Comparison of ENCODE assay signal across 1 cellular context in genomic region chr20:32565735-32566032, GRCh38.
TF ChIP-seq lines count a peak whose summit lies in the region.

No MANE protein-coding gene starts in this region.

TF ChIP-seq in HepG2, 621 proteins besides CTCF, POLR2A, EP300 and RAD21:
- TF ChIP-seq MEF2D (CRISPR knock-in tag; IDR thresholded peaks at IDR 0.05): no peak
- TF ChIP-seq RBAK (CRISPR knock-in tag; IDR thresholded peaks at IDR 0.05): no peak
- no peak for TF ChIP-seq AFF4 (CRISPR knock-in tag; IDR thresholded peaks at IDR 0.05)
- peak; percentile 88 for TF ChIP-seq ZNF121 (CRISPR knock-in tag; IDR thresholded peaks at IDR 0.05)
- no peak for TF ChIP-seq ZC3H4 (CRISPR knock-in tag; IDR thresholded peaks at IDR 0.05; ENCODE audit: borderline replicate concordance)
- 0 out of 2 replicates have a peak, but pooled peaks have one; percentile 6 for TF ChIP-seq ZIK1 (CRISPR knock-in tag; IDR thresholded peaks at IDR 0.05; ENCODE audit: borderline replicate concordance, low read depth)
- no peak for TF ChIP-seq MAFF (IDR thresholded peaks at IDR 0.05; ENCODE audit: low read depth, low read length)
- TF ChIP-seq ZNF749 (CRISPR knock-in tag; IDR thresholded peaks at IDR 0.05; ENCODE audit: borderline replicate concordance): no peak
- no peak for TF ChIP-seq HNF4G (IDR thresholded peaks at IDR 0.05; ENCODE audit: borderline replicate concordance, low read depth, low read length)
- TF ChIP-seq HNF4G (CRISPR knock-in tag; IDR thresholded peaks at IDR 0.05; ENCODE audit: borderline replicate concordance, low read depth): no peak
- no peak for TF ChIP-seq ZNF367 (CRISPR knock-in tag; IDR thresholded peaks at IDR 0.05; ENCODE audit: borderline replicate concordance)
- TF ChIP-seq ZBTB2 (CRISPR knock-in tag; IDR thresholded peaks at IDR 0.05; ENCODE audit: low read depth): no peak
- no peak for TF ChIP-seq ZNF431 (CRISPR knock-in tag; IDR thresholded peaks at IDR 0.05; ENCODE audit: borderline replicate concordance, low read depth)
- 0 out of 2 replicates have a peak, but pooled peaks have one; percentile 0 for TF ChIP-seq ETV6 (CRISPR knock-in tag; conservative IDR thresholded peaks at IDR 0.05)
TF ChIP-seq in HepG2: peak in this region for 3.
